In the genomic region with DNA sequence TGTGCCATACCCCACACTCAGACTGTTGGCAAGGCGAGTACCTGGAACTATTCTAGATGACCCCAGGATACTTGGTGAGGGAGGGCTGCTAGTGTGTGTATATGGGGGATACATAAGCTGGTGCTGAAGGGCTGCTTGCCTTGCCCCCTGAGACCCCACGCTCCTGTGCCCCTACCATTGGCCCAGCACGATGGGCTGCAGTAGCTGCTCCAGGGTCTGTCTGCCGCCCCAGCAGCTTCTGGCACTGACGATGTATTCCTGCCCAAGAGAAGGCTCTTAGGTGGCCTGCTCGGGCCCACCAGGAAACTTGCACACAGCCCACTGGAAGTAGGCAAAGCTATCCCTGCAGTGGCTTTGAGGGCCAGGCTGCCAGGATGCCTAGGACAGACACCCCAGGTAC, we compare ENCODE assay signal across 2 cellular contexts. TPM values are rescaled to one million over a fixed set of nuclear protein-coding genes. Genes with fewer than 3 reads are reported as not detected.
"Had no signal": no experiment of that assay in that cellular context is flagged by ENCODE, and none has a peak within 500 bp of the region (broad histone marks: within the 10 kb centered on the region; RNA-seq: fewer than 3 reads in every experiment).

No MANE protein-coding gene starts in this region.

RNA-seq across cellular contexts. Expression of gene GPAT2, which starts 9.0 kb away (rescaled TPM):
- total RNA-seq: H4, HT-29 had no signal
